8 cellular contexts compared by ENCODE assay signal in genomic region chr12:6336079-6336858, GRCh38. TPM values are rescaled to one million over a fixed set of nuclear protein-coding genes. Genes with fewer than 3 reads are reported as not detected.
DNase-seq lines count a peak whose midpoint lies in the region; ATAC-seq and TF ChIP-seq lines count a peak whose summit lies in the region.

No MANE protein-coding gene starts in this region.

- H3K4me1 Mint-ChIP-seq in activated CD4-positive, alpha-beta T cell treated with anti-CD3 and anti-CD28 coated beads, Interleukin-2, amount 10 ng/mL, durations not matched to agents 24 days and 14 days, result peaks cover 42% of the 10 kb centered on the region

- intact Hi-C loops in activated CD4-positive, alpha-beta T cell treated with anti-CD3 and anti-CD28 coated beads, Interleukin-2, amount 10 ng/mL, durations not matched to agents 24 days and 14 days (cut with micrococcal nuclease), result loop anchor here (2.0 to 5.0 kb wide), 2 partner anchors 91 to 127 kb away; no protein-coding TSS in a partner anchor
- intact Hi-C loops in left lung (cut with DNase I), result loop anchor here in 1 of 2 donors (5.0 kb wide), 1 partner anchor 41 kb away; the partner anchor contains the start of gene SCNN1A

- peak overlapping the region; percentile 48 for H3K4me3 ChIP-seq in AG09309 (ENCODE audit: control insufficient read depth, low read depth, low read length)
- H3K4me3 ChIP-seq in left lung, result peak overlapping the region; percentile 24 to 100

- peak overlapping the region; percentile 97 to 99 for H3K27ac ChIP-seq in left lung

- peaks cover 4 to 48% of the 10 kb centered on the region in 2 donors for H3K36me3 ChIP-seq in left lung

- H3K27me3 ChIP-seq in left lung, result no peaks in the 10 kb centered on the region

- H3K36me3 Mint-ChIP-seq in activated CD4-positive, alpha-beta T cell treated with anti-CD3 and anti-CD28 coated beads, Interleukin-2, amount 10 ng/mL, durations not matched to agents 24 days and 14 days (ENCODE audit: low read depth), result peaks cover 36% of the 10 kb centered on the region

- TF ChIP-seq CTCF in AG09309 (IDR thresholded peaks at IDR 0.05; ENCODE audit: control insufficient read depth, insufficient read depth, low read depth, low read length, missing control alignments) (no peak), left lung (IDR thresholded peaks at IDR 0.05) (no peak)

- H3K9me3 Mint-ChIP-seq in activated CD4-positive, alpha-beta T cell treated with anti-CD3 and anti-CD28 coated beads, Interleukin-2, amount 10 ng/mL, durations not matched to agents 24 days and 14 days, result no peaks in the 10 kb centered on the region

- H3K27ac Mint-ChIP-seq in activated CD4-positive, alpha-beta T cell treated with anti-CD3 and anti-CD28 coated beads, Interleukin-2, amount 10 ng/mL, durations not matched to agents 24 days and 14 days, result no peak overlapping the region

- no peaks in the 10 kb centered on the region for H3K9me3 ChIP-seq in left lung

- H3K27me3 Mint-ChIP-seq in activated CD4-positive, alpha-beta T cell treated with anti-CD3 and anti-CD28 coated beads, Interleukin-2, amount 10 ng/mL, durations not matched to agents 24 days and 14 days, result no peaks in the 10 kb centered on the region

- DNase-seq in AG09309 (ENCODE audit: low read depth) (peak; percentile 99), NCI-H2196 treated with DMSO at 0.1 percent for 48 hours (lab: John Stamatoyannopoulos, UW; ENCODE audit: unreplicated experiment) (peak; percentile 44), left lung (peak; percentile 95 to 98), NCI-H1092 treated with DMSO at 0.1 percent for 48 hours (lab: John Stamatoyannopoulos, UW) (no peak)
- DNase-seq in activated CD4-positive, alpha-beta T cell treated with anti-CD3 and anti-CD28 coated beads, Interleukin-2, amount 10 ng/mL, durations not matched to agents 24 days and 14 days, result peak; percentile 86
- peak; percentile 27 for DNase-seq in effector CD4-positive, alpha-beta T cell
- peak; percentile 48 to 52 for DNase-seq in stimulated activated CD4-positive, alpha-beta T cell treated with anti-CD3 and anti-CD28 coated beads, Interleukin-2, amount 100 ng/mL, for 48 hours

- ATAC-seq in GM19452 (IDR thresholded peaks at IDR 0.05; ENCODE audit: unreplicated experiment), result peak; percentile 14
- ATAC-seq in left lung, result peak; percentile 78

- H3K4me1 ChIP-seq in left lung, result peaks cover 55 to 84% of the 10 kb centered on the region in 2 donors

- H3K4me3 Mint-ChIP-seq in activated CD4-positive, alpha-beta T cell treated with anti-CD3 and anti-CD28 coated beads, Interleukin-2, amount 10 ng/mL, durations not matched to agents 24 days and 14 days, result no peak overlapping the region

RNA-seq across cellular contexts. Expression of gene TNFRSF1A, which starts 5.6 kb away (rescaled TPM):
- total RNA-seq in activated CD4-positive, alpha-beta T cell treated with anti-CD3 and anti-CD28 coated beads, Interleukin-2, amount 10 ng/mL, durations not matched to agents 24 days and 14 days, result 52.7 and 54.4 TPM in 2 replicates
- 100 to 1,000 TPM; 155 to 211 TPM for total RNA-seq in left lung

RNA-seq across cellular contexts. Expression of gene PLEKHG6, which starts 25.8 kb away (rescaled TPM):
- total RNA-seq in activated CD4-positive, alpha-beta T cell treated with anti-CD3 and anti-CD28 coated beads, Interleukin-2, amount 10 ng/mL, durations not matched to agents 24 days and 14 days, result not detected in 2 replicates
- total RNA-seq in left lung, result 1 to 10 TPM; 2.0 to 4.2 TPM

RNA-seq across cellular contexts. Expression of gene SCNN1A, which starts 39.1 kb away (rescaled TPM):
- total RNA-seq in activated CD4-positive, alpha-beta T cell treated with anti-CD3 and anti-CD28 coated beads, Interleukin-2, amount 10 ng/mL, durations not matched to agents 24 days and 14 days, result not detected in 2 replicates
- 100 to 1,000 TPM; 196 to 212 TPM for total RNA-seq in left lung

RNA-seq across cellular contexts. Expression of gene LTBR, which starts 47.7 kb away (rescaled TPM):
- total RNA-seq in activated CD4-positive, alpha-beta T cell treated with anti-CD3 and anti-CD28 coated beads, Interleukin-2, amount 10 ng/mL, durations not matched to agents 24 days and 14 days, result 1.7 and 2.1 TPM in 2 replicates
- total RNA-seq in left lung, result 100 to 1,000 TPM; 149 to 153 TPM

Comparison
In these comparisons a context has a peak if more than half of its experiments do, and no peak if none do; other contexts are left out.
1. RNA of gene SCNN1A, which starts 39.1 kb away (total RNA-seq): 196 to 212 TPM in left lung; not detected in activated CD4-positive, alpha-beta T cell treated with anti-CD3 and anti-CD28 coated beads, Interleukin-2, amount 10 ng/mL, durations not matched to agents 24 days and 14 days; every median in the first group is over 100 times any median in the second.